22 cellular contexts compared by ENCODE assay signal in the genomic region with DNA sequence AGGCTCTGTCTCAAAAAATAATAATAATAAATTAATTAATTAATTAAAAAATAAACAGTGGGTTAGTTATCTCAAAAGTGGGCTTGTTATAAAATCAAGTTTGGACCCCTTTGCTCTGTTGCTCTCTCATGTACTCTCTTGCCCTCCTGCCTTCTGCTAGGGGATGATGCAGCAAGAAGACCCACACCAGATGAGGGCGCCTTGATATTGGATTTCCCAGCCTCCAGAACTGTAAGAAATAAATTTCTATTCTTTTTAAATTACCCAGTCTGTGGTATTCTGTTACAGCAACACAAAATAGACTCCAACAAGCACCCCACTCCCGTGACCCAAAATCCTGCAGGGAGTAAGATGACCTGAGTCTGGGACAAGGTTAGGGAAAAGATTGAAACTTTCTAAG.
"Had no signal": no experiment of that assay in that cellular context is flagged by ENCODE, and none has a peak within 500 bp of the region (broad histone marks: within the 10 kb centered on the region; RNA-seq: fewer than 3 reads in every experiment).

No MANE protein-coding gene starts in this region.

- ATAC-seq: activated naive CD8-positive, alpha-beta T cell treated with anti-CD3 and anti-CD28 coated beads, Interleukin-2, amount 50 U/mL, for 24 hours; activated T-cell treated with anti-CD3 and anti-CD28 coated beads, Interleukin-2, amount 50 U/mL, for 72 hours; body of pancreas; foreskin keratinocyte; left colon; stimulated activated naive B cell treated with anti-CD40 and anti-IgM and Interleukin-4, amounts not matched to agents 10 μg/mL and 1 μg/mL and 100 μg/mL, for 72 hours had no signal

- H3K36me3 ChIP-seq: cardiac muscle cell, sigmoid colon, uterus had no signal

- H3K27me3 ChIP-seq: body of pancreas, cardiac muscle cell, foreskin keratinocyte, sigmoid colon, uterus had no signal

- H3K4me3 ChIP-seq: body of pancreas, cardiac muscle cell, sigmoid colon, smooth muscle cell, uterus had no signal

- FAIRE-seq: endometrium, keratinocyte had no signal

- DNase-seq: activated B cell treated with CpG ODN at 0.5 μM for 24 hours; activated CD4-positive, alpha-beta memory T cell treated with anti-CD3 and anti-CD28 coated beads for 36 hours; activated CD4-positive, alpha-beta T cell treated with anti-CD3 and anti-CD28 coated beads for 4 hours; activated gamma-delta T cell; activated naive CD4-positive, alpha-beta T cell treated with anti-CD3 and anti-CD28 coated beads, Interleukin-2, amount 50 U/mL, for 16 hours; activated naive CD8-positive, alpha-beta T cell treated with anti-CD3 and anti-CD28 coated beads, Interleukin-2, amount 50 U/mL, for 24 hours; activated T-cell treated with anti-CD3 and anti-CD28 coated beads, Interleukin-2, amount 50 U/mL, for 72 hours; cortex of kidney; foreskin keratinocyte; left colon; mesenchymal stem cell; sigmoid colon; stimulated activated CD4-positive, alpha-beta T cell treated with anti-CD3 and anti-CD28 coated beads, Interleukin-2, amount 100 ng/mL, for 48 hours; stimulated activated CD8-positive, alpha-beta memory T cell treated with anti-CD3 and anti-CD28 coated beads, Interleukin-4, amount 100 ng/mL, for 48 hours; stimulated activated naive B cell treated with anti-CD40 and anti-IgM and Interleukin-4, amounts not matched to agents 10 μg/mL and 1 μg/mL and 100 μg/mL, for 72 hours; trophoblast cell; uterus had no signal

- H3K27ac ChIP-seq: body of pancreas, cardiac muscle cell, foreskin keratinocyte, uterus had no signal

- H3K4me1 ChIP-seq: uterus had no signal

- H3K4me2 ChIP-seq: smooth muscle cell had no signal

- H3K9me3 ChIP-seq: body of pancreas, sigmoid colon, uterus had no signal
